Comparison of ENCODE assay signal across 13 cellular contexts in the genomic region with DNA sequence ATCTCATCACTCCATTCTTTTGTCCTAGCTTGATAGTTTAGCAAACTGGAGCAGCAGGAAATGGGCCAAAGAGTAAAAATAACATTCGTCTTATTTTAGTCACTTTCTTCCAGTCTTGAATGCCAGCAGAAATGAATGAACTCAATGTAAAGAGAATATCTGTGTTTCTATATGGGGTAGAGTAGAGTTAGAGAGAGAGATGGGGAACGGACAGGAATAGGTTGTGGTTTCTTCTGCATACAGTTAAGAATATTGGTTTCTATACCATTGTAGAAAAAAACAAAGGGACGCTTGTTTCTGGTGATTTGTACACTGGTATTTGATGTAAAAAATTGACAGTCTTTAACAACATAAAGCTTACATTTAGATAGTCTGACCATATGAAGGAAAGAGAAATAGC. TPM values are rescaled to one million over a fixed set of nuclear protein-coding genes. Genes with fewer than 3 reads are reported as not detected.
DNase-seq lines count a peak whose midpoint lies in the region; ATAC-seq and TF ChIP-seq lines count a peak whose summit lies in the region.
"Had no signal": no experiment of that assay in that cellular context is flagged by ENCODE, and none has a peak within 500 bp of the region (broad histone marks: within the 10 kb centered on the region; RNA-seq: fewer than 3 reads in every experiment).

No MANE protein-coding gene starts in this region.

- no peak overlapping the region for H3K18ac ChIP-seq in mesenchymal stem cell (ENCODE audit: low read depth in 1 of 2, low read length in 2 of 2)

- H3K4me3 ChIP-seq in mesenchymal stem cell (ENCODE audit: insufficient read depth in 1 of 2, low read depth in 1 of 2, low read length in 2 of 2) (no peak overlapping the region), Peyer's patch (no peak overlapping the region), vagina (no peak overlapping the region)
- H3K4me3 ChIP-seq: transverse colon had no signal

- intact Hi-C loops in activated CD4-positive, alpha-beta memory T cell treated with anti-CD3 and anti-CD28 coated beads for 36 hours (cut with micrococcal nuclease), result loop anchor here (10.0 kb wide), 2 partner anchors 639 to 1049 kb away; a partner anchor contains a TSS
- intact Hi-C loops in vagina (cut with DNase I), result no loop called here

- POLR2A ChIA-PET in activated CD4-positive, alpha-beta memory T cell treated with anti-CD3 and anti-CD28 coated beads for 36 hours (lab: Charles Lee), result interaction anchor here (1.0 to 6.3 kb wide), 6 partner anchors 9 to 57 kb away, joined by 3 to 57 read pairs (median 7); no protein-coding TSS in a partner anchor

- DNase-seq in stimulated activated naive CD8-positive, alpha-beta T cell treated with anti-CD3 and anti-CD28 coated beads, Interleukin-15, Interleukin-2, amounts not matched to agents 100 U/mL and 50 U/mL, for 24 hours, result no peak
- DNase-seq in activated CD4-positive, alpha-beta memory T cell treated with anti-CD3 and anti-CD28 coated beads for 36 hours, result no peak
- DNase-seq in mesenchymal stem cell (no peak), Peyer's patch (no peak), vagina (ENCODE audit: extremely low spot score in 2 of 2) (no peak)
- DNase-seq: activated effector memory CD4-positive, alpha-beta T cell treated with anti-CD3 and anti-CD28 coated beads, Interleukin-2, amount 50 U/mL, for 16 hours; NCI-H1105 treated with DMSO at 0.1 percent for 48 hours; transverse colon had no signal

- CTCF ChIA-PET in activated CD4-positive, alpha-beta memory T cell treated with anti-CD3 and anti-CD28 coated beads for 36 hours (lab: Charles Lee), result interaction anchor here (1.0 to 1.4 kb wide), 3 partner anchors 12 to 213 kb away, joined by 3 to 4 read pairs (median 3); no protein-coding TSS in a partner anchor

- WGBS in mesenchymal stem cell, result no CpG with 5 or more reads among the region's 3 CpGs

- H3K4me1 ChIP-seq in mesenchymal stem cell (ENCODE audit: control insufficient read depth, insufficient read depth, low read depth, low read length) (no peaks in the 10 kb centered on the region), Peyer's patch (no peaks in the 10 kb centered on the region), vagina (no peaks in the 10 kb centered on the region)
- H3K4me1 ChIP-seq: transverse colon had no signal

- H3K27me3 ChIP-seq in mesenchymal stem cell (ENCODE audit: control insufficient read depth in 1 of 2, insufficient read depth in 1 of 2, low read length in 2 of 2), result no peaks in the 10 kb centered on the region
- no peaks in the 10 kb centered on the region for H3K27me3 ChIP-seq in Peyer's patch
- H3K27me3 ChIP-seq in vagina, result no peaks in the 10 kb centered on the region
- H3K27me3 ChIP-seq: transverse colon had no signal

- no peak overlapping the region for H2BK12ac ChIP-seq in mesenchymal stem cell (ENCODE audit: low read length in 2 of 2)

- no peak overlapping the region for H2AFZ ChIP-seq in mesenchymal stem cell (ENCODE audit: low read depth, low read length)

- H3K79me1 ChIP-seq in mesenchymal stem cell (replicated peaks; ENCODE audit: low read length, poor library complexity, severe bottlenecking), result no peaks in the 10 kb centered on the region

- no peak overlapping the region for H3K4me2 ChIP-seq in mesenchymal stem cell (ENCODE audit: low read length, poor library complexity, severe bottlenecking)

- H2BK5ac ChIP-seq in mesenchymal stem cell (ENCODE audit: low read depth, low read length, poor library complexity, severe bottlenecking), result no peak overlapping the region

- peak overlapping the region; percentile 96 for H3K27ac Mint-ChIP-seq in stimulated activated naive CD8-positive, alpha-beta T cell treated with anti-CD3 and anti-CD28 coated beads, Interleukin-15, Interleukin-2, amounts not matched to agents 100 ng/mL and 50 ng/mL, for 24 hours
- peak overlapping the region; percentile 94 for H3K27ac Mint-ChIP-seq in activated CD4-positive, alpha-beta memory T cell treated with anti-CD3 and anti-CD28 coated beads for 36 hours
- H3K27ac Mint-ChIP-seq: dendritic cell treated with granulocyte-macrophage colony-stimulating factor and Interleukin-4, amounts not matched to agents 40 ng/mL and 50 ng/mL, for 4 days had no signal

- no peaks in the 10 kb centered on the region for H3K27me3 Mint-ChIP-seq in stimulated activated naive CD8-positive, alpha-beta T cell treated with anti-CD3 and anti-CD28 coated beads, Interleukin-15, Interleukin-2, amounts not matched to agents 100 ng/mL and 50 ng/mL, for 24 hours
- no peaks in the 10 kb centered on the region for H3K27me3 Mint-ChIP-seq in activated CD4-positive, alpha-beta memory T cell treated with anti-CD3 and anti-CD28 coated beads for 36 hours
- H3K27me3 Mint-ChIP-seq: dendritic cell treated with granulocyte-macrophage colony-stimulating factor and Interleukin-4, amounts not matched to agents 40 ng/mL and 50 ng/mL, for 4 days had no signal

- H3K36me3 ChIP-seq in mesenchymal stem cell (ENCODE audit: control insufficient read depth in 1 of 2, insufficient read depth in 2 of 2, low read depth in 1 of 2, low read length in 2 of 2), result no peaks in the 10 kb centered on the region
- no peaks in the 10 kb centered on the region for H3K36me3 ChIP-seq in Peyer's patch
- no peaks in the 10 kb centered on the region for H3K36me3 ChIP-seq in vagina
- H3K36me3 ChIP-seq: transverse colon had no signal

- H3K4ac ChIP-seq in mesenchymal stem cell (ENCODE audit: low read depth in 1 of 2, low read length in 2 of 2), result no peak overlapping the region

- H3K9me3 Mint-ChIP-seq in stimulated activated naive CD8-positive, alpha-beta T cell treated with anti-CD3 and anti-CD28 coated beads, Interleukin-15, Interleukin-2, amounts not matched to agents 100 ng/mL and 50 ng/mL, for 24 hours, result no peaks in the 10 kb centered on the region
- H3K9me3 Mint-ChIP-seq in activated CD4-positive, alpha-beta memory T cell treated with anti-CD3 and anti-CD28 coated beads for 36 hours, result no peaks in the 10 kb centered on the region
- H3K9me3 Mint-ChIP-seq: dendritic cell treated with granulocyte-macrophage colony-stimulating factor and Interleukin-4, amounts not matched to agents 40 ng/mL and 50 ng/mL, for 4 days had no signal

- H2AK5ac ChIP-seq in mesenchymal stem cell (ENCODE audit: low read length, severe bottlenecking), result no peak overlapping the region

- no peak for TF ChIP-seq CTCF in Peyer's patch (IDR thresholded peaks at IDR 0.05)
- TF ChIP-seq CTCF in vagina (IDR thresholded peaks at IDR 0.05), result no peak

- H3K9me3 ChIP-seq in mesenchymal stem cell (ENCODE audit: control insufficient read depth, low read length) (no peaks in the 10 kb centered on the region), Peyer's patch (no peaks in the 10 kb centered on the region), vagina (no peaks in the 10 kb centered on the region)
- H3K9me3 ChIP-seq: transverse colon had no signal

- peaks cover 38% of the 10 kb centered on the region for H3K36me3 Mint-ChIP-seq in stimulated activated naive CD8-positive, alpha-beta T cell treated with anti-CD3 and anti-CD28 coated beads, Interleukin-15, Interleukin-2, amounts not matched to agents 100 ng/mL and 50 ng/mL, for 24 hours (ENCODE audit: low read depth)
- H3K36me3 Mint-ChIP-seq in activated CD4-positive, alpha-beta memory T cell treated with anti-CD3 and anti-CD28 coated beads for 36 hours, result peaks cover 28% of the 10 kb centered on the region

- no peak overlapping the region for H4K8ac ChIP-seq in mesenchymal stem cell (ENCODE audit: low read length)

- H3K4me1 Mint-ChIP-seq in stimulated activated naive CD8-positive, alpha-beta T cell treated with anti-CD3 and anti-CD28 coated beads, Interleukin-15, Interleukin-2, amounts not matched to agents 100 ng/mL and 50 ng/mL, for 24 hours (ENCODE audit: low read depth), result peaks cover 82% of the 10 kb centered on the region
- H3K4me1 Mint-ChIP-seq in activated CD4-positive, alpha-beta memory T cell treated with anti-CD3 and anti-CD28 coated beads for 36 hours (ENCODE audit: low read depth), result peaks cover 62% of the 10 kb centered on the region

- no peak overlapping the region for H3K14ac ChIP-seq in mesenchymal stem cell (ENCODE audit: low read length in 2 of 2)

- no peak overlapping the region for H4K91ac ChIP-seq in mesenchymal stem cell (ENCODE audit: low read length)

- no peak overlapping the region for H3K27ac ChIP-seq in mesenchymal stem cell (ENCODE audit: low read length, poor library complexity, severe bottlenecking)
- peak overlapping the region in 2 of 4 donors; percentile 28 to 53 for H3K27ac ChIP-seq in Peyer's patch
- no peak overlapping the region for H3K27ac ChIP-seq in vagina
- H3K27ac ChIP-seq: transverse colon had no signal

- H2BK120ac ChIP-seq in mesenchymal stem cell (ENCODE audit: low read depth, low read length), result no peak overlapping the region

- no peak overlapping the region for H3K23ac ChIP-seq in mesenchymal stem cell (ENCODE audit: low read length in 2 of 2)

- no peak for TF ChIP-seq POLR2A in Peyer's patch (IDR thresholded peaks at IDR 0.05)
- no peak for TF ChIP-seq POLR2A in vagina (IDR thresholded peaks at IDR 0.05)

- peak overlapping the region; percentile 81 for H3K4me3 Mint-ChIP-seq in stimulated activated naive CD8-positive, alpha-beta T cell treated with anti-CD3 and anti-CD28 coated beads, Interleukin-15, Interleukin-2, amounts not matched to agents 100 ng/mL and 50 ng/mL, for 24 hours
- H3K4me3 Mint-ChIP-seq in activated CD4-positive, alpha-beta memory T cell treated with anti-CD3 and anti-CD28 coated beads for 36 hours, result peak overlapping the region; percentile 75
- H3K4me3 Mint-ChIP-seq: dendritic cell treated with granulocyte-macrophage colony-stimulating factor and Interleukin-4, amounts not matched to agents 40 ng/mL and 50 ng/mL, for 4 days had no signal

- ATAC-seq in stimulated activated naive CD8-positive, alpha-beta T cell treated with anti-CD3 and anti-CD28 coated beads, Interleukin-15, Interleukin-2, amounts not matched to agents 100 U/mL and 50 U/mL, for 24 hours, result no peak
- ATAC-seq in HG02870 (IDR thresholded peaks at IDR 0.05; ENCODE audit: unreplicated experiment) (peak; percentile 57), HG03280 (IDR thresholded peaks at IDR 0.05; ENCODE audit: unreplicated experiment) (no peak)

- no peak overlapping the region for H2BK15ac ChIP-seq in mesenchymal stem cell (ENCODE audit: low read depth, poor library complexity, severe bottlenecking)

- H3K9ac ChIP-seq in mesenchymal stem cell (ENCODE audit: low read length), result no peak overlapping the region

RNA-seq across cellular contexts. Expression of a gene that starts 8.9 kb away (rescaled TPM):
- 10 to 100 TPM; 14.7 to 14.8 TPM for total RNA-seq in activated CD4-positive, alpha-beta memory T cell treated with anti-CD3 and anti-CD28 coated beads for 36 hours
- polyA plus RNA-seq in mesenchymal stem cell (2013, experiment 1 of 2), result not detected
- polyA plus RNA-seq in mesenchymal stem cell (2013, experiment 2 of 2), result not detected
- total RNA-seq in Peyer's patch, result 10 to 100 TPM in 1 of 4 donors, 1 to 10 TPM in 3; 4.9 to 23.1 (median 6.6) TPM
- 2.5 TPM for total RNA-seq in vagina
- total RNA-seq: glomerular endothelial cell had no signal
